In genomic region chr7:104089622-104090021, GRCh38 we compare ENCODE assay signal across 27 cellular contexts.
DNase-seq lines count a peak whose midpoint lies in the region; TF ChIP-seq lines count a peak whose summit lies in the region.
"Had no signal": no experiment of that assay in that cellular context is flagged by ENCODE, and none has a peak within 500 bp of the region (broad histone marks: within the 10 kb centered on the region; RNA-seq: fewer than 3 reads in every experiment).

No MANE protein-coding gene starts in this region.

- H3K4me3 Mint-ChIP-seq in endodermal cell = no peak overlapping the region
- H3K4me3 Mint-ChIP-seq: naive thymus-derived CD8-positive, alpha-beta T cell; stimulated activated effector memory CD8-positive, alpha-beta T cell treated with anti-CD3 and anti-CD28 coated beads, Interleukin-12 subunit alpha, Interleukin-12 subunit beta, amount 100 ng/mL, for 72 hours; type B pancreatic cell had no signal

- 58 to 64% methylated on average over 2 of the region's 2 CpGs for WGBS in endodermal cell (ENCODE audit: insufficient coverage in 1 of 2, insufficient read length in 1 of 2), 2 experiments

- H3K4me1 Mint-ChIP-seq in endodermal cell = peaks cover 13% of the 10 kb centered on the region
- H3K4me1 Mint-ChIP-seq: naive thymus-derived CD8-positive, alpha-beta T cell; stimulated activated effector memory CD8-positive, alpha-beta T cell treated with anti-CD3 and anti-CD28 coated beads, Interleukin-12 subunit alpha, Interleukin-12 subunit beta, amount 100 ng/mL, for 72 hours had no signal

- no peaks in the 10 kb centered on the region for H3K27me3 ChIP-seq in endodermal cell (ENCODE audit: control insufficient read depth, insufficient read depth, low read length, poor library complexity, severe bottlenecking)
- H3K27me3 ChIP-seq in H7 (ENCODE audit: control insufficient read depth, insufficient read depth, low read length) = no peaks in the 10 kb centered on the region
- H3K27me3 ChIP-seq: body of pancreas, hepatocyte, Peyer's patch had no signal

- H3K4me1 ChIP-seq in endodermal cell (ENCODE audit: control insufficient read depth, insufficient read depth, low read length) = peaks cover 7% of the 10 kb centered on the region
- H3K4me1 ChIP-seq: body of pancreas, gastroesophageal sphincter, lower lobe of right lung, Peyer's patch had no signal

- no peaks in the 10 kb centered on the region for H3K36me3 Mint-ChIP-seq in endodermal cell (ENCODE audit: low read depth)
- H3K36me3 Mint-ChIP-seq: naive thymus-derived CD8-positive, alpha-beta T cell; stimulated activated effector memory CD8-positive, alpha-beta T cell treated with anti-CD3 and anti-CD28 coated beads, Interleukin-12 subunit alpha, Interleukin-12 subunit beta, amount 100 ng/mL, for 72 hours; type B pancreatic cell had no signal

- H3K27ac Mint-ChIP-seq in endodermal cell = peak overlapping the region; percentile 1
- H3K27ac Mint-ChIP-seq: activated T-helper 2 cell treated with anti-CD3 and anti-CD28 coated beads, Interferon-gamma antibody, Interleukin-2, Interleukin-4, amounts not matched to agents 10 μg/mL and 5 μg/mL and 100 μg/mL, durations not matched to agents 14 hours and 24 hours and 36 hours; naive thymus-derived CD8-positive, alpha-beta T cell; stimulated activated effector memory CD8-positive, alpha-beta T cell treated with anti-CD3 and anti-CD28 coated beads, Interleukin-12 subunit alpha, Interleukin-12 subunit beta, amount 100 ng/mL, for 72 hours; type B pancreatic cell had no signal

- peak overlapping the region; percentile 75 for H3K27ac ChIP-seq in endodermal cell (ENCODE audit: low read depth, low read length)
- H3K27ac ChIP-seq: body of pancreas, gastroesophageal sphincter, hepatocyte, lower lobe of right lung, Peyer's patch had no signal

- no peak overlapping the region for H3K9ac ChIP-seq in endodermal cell (ENCODE audit: extremely low read depth, low read length, poor library complexity, severe bottlenecking)

- H3K9me3 ChIP-seq in endodermal cell (ENCODE audit: control insufficient read depth, low read length) = no peaks in the 10 kb centered on the region
- H3K9me3 ChIP-seq: body of pancreas, gastroesophageal sphincter, lower lobe of right lung, Peyer's patch had no signal

- H3K9me3 Mint-ChIP-seq in endodermal cell = no peaks in the 10 kb centered on the region
- H3K9me3 Mint-ChIP-seq: activated T-helper 2 cell treated with anti-CD3 and anti-CD28 coated beads, Interferon-gamma antibody, Interleukin-2, Interleukin-4, amounts not matched to agents 10 μg/mL and 5 μg/mL and 100 μg/mL, durations not matched to agents 14 hours and 24 hours and 36 hours; stimulated activated effector memory CD8-positive, alpha-beta T cell treated with anti-CD3 and anti-CD28 coated beads, Interleukin-12 subunit alpha, Interleukin-12 subunit beta, amount 100 ng/mL, for 72 hours; type B pancreatic cell had no signal

- no peak for TF ChIP-seq CTCF in endodermal cell (conservative IDR thresholded peaks at IDR 0.05)

- peak in 2 of 3 experiments; percentile 17 to 65 for DNase-seq in NCI-H1417 (lab: John Stamatoyannopoulos, UW)
- no peak for DNase-seq in NCI-H1417 treated with DMSO at 0.1 percent for 48 hours (lab: John Stamatoyannopoulos, UW)
- DNase-seq in NCI-H345 (lab: John Stamatoyannopoulos, UW) = peak; percentile 24
- DNase-seq in endodermal cell = no peak
- DNase-seq in superior temporal gyrus (ENCODE audit: extremely low spot score) = peak; percentile 14
- no peak for DNase-seq in activated CD4-positive, alpha-beta T cell treated with anti-CD3 and anti-CD28 coated beads, Interleukin-2, amount 50 U/mL, for 4 hours
- no peak for DNase-seq in H7
- DNase-seq in cerebellar nuclear complex (lab: John Stamatoyannopoulos, UW) = no peak
- DNase-seq: 8988T; activated CD4-positive, alpha-beta T cell treated with anti-CD3 and anti-CD28 coated beads for 4 hours; activated naive CD4-positive, alpha-beta T cell treated with anti-CD3 and anti-CD28 coated beads, Interleukin-2, amount 50 U/mL, for 16 hours; body of pancreas; KG1; kidney glomerular epithelial cell; lower lobe of right lung; naive thymus-derived CD8-positive, alpha-beta T cell; NCI-H1436; NCI-H2171 treated with DMSO at 0.1 percent for 48 hours; NCI-H526; Peyer's patch; SHP77; stimulated activated CD4-positive, alpha-beta T cell treated with anti-CD3 and anti-CD28 coated beads, Interleukin-15, amount 100 ng/mL, for 24 hours had no signal

- no peak overlapping the region for H3K4me3 ChIP-seq in endodermal cell (ENCODE audit: low read length)
- no peak overlapping the region for H3K4me3 ChIP-seq in H7 (ENCODE audit: insufficient read depth, low read depth, low read length)
- H3K4me3 ChIP-seq: body of pancreas, gastroesophageal sphincter, hepatocyte, lower lobe of right lung, Peyer's patch had no signal

- H3K27me3 Mint-ChIP-seq in endodermal cell (ENCODE audit: insufficient read depth) = no peaks in the 10 kb centered on the region

- H3K36me3 ChIP-seq in endodermal cell (ENCODE audit: control insufficient read depth, insufficient read depth, low read length) (no peaks in the 10 kb centered on the region), H7 (replicated peaks; ENCODE audit: control insufficient read depth, insufficient read depth, low read length) (no peaks in the 10 kb centered on the region)
- H3K36me3 ChIP-seq: gastroesophageal sphincter, lower lobe of right lung, Peyer's patch had no signal

Comparison
In these comparisons a context has a peak if more than half of its experiments do, and no peak if none do; other contexts are left out.
1. DNase-seq: peak in NCI-H1417 (2 of 3), NCI-H345 (single experiment) and superior temporal gyrus (single experiment); none in NCI-H1417 treated with DMSO at 0.1 percent for 48 hours (single experiment), endodermal cell (single experiment), activated CD4-positive, alpha-beta T cell treated with anti-CD3 and anti-CD28 coated beads, Interleukin-2, amount 50 U/mL, for 4 hours (0 of 2), H7 (single experiment) and cerebellar nuclear complex (0 of 2).